8 cellular contexts compared by ENCODE assay signal in the genomic region with DNA sequence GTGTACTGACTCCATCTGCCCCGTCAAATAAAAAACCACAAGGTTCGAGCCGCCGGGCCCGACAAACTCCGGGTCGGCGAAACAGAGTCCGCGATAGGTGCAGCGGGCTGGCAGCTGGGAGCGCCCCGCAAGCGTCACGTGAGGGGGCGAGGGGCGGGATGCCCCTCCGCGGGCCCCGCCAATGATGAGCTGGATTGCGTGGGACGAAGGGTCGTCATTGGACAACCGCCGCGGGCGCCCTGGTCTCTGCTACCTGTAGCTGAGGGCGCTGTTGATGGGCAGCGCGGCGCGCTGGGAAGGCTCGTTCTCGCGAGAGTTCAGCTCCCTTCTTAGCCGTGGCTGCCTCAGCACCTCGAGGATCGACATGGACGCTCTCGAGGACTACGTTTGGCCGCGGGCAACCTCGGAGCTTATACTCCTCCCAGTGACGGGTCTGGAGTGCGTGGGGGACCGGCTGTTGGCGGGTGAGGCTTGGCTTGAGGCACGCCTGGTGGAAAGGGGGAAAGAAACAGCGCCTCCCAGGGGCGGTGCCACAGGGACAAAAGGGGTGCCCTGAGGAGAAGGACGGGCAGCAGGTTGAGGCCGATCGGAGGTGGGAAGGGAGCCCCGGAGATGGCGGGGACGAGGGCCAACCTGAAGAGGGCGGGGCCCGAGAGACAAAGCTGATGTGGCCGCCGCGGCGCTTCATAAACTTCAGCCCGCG. TPM values are rescaled to one million over a fixed set of nuclear protein-coding genes. Genes with fewer than 3 reads are reported as not detected.
A peak's percentile ranks its signal among the peaks of the same experiment; 100 is the strongest.
DNase-seq lines count a peak whose midpoint lies in the region; ATAC-seq and TF ChIP-seq lines count a peak whose summit lies in the region.

A gene with protein sequence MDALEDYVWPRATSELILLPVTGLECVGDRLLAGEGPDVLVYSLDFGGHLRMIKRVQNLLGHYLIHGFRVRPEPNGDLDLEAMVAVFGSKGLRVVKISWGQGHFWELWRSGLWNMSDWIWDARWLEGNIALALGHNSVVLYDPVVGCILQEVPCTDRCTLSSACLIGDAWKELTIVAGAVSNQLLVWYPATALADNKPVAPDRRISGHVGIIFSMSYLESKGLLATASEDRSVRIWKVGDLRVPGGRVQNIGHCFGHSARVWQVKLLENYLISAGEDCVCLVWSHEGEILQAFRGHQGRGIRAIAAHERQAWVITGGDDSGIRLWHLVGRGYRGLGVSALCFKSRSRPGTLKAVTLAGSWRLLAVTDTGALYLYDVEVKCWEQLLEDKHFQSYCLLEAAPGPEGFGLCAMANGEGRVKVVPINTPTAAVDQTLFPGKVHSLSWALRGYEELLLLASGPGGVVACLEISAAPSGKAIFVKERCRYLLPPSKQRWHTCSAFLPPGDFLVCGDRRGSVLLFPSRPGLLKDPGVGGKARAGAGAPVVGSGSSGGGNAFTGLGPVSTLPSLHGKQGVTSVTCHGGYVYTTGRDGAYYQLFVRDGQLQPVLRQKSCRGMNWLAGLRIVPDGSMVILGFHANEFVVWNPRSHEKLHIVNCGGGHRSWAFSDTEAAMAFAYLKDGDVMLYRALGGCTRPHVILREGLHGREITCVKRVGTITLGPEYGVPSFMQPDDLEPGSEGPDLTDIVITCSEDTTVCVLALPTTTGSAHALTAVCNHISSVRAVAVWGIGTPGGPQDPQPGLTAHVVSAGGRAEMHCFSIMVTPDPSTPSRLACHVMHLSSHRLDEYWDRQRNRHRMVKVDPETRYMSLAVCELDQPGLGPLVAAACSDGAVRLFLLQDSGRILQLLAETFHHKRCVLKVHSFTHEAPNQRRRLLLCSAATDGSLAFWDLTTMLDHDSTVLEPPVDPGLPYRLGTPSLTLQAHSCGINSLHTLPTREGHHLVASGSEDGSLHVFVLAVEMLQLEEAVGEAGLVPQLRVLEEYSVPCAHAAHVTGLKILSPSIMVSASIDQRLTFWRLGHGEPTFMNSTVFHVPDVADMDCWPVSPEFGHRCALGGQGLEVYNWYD (plus strand): TSS at position 324 of the 703 bp plus-strand sequence. CDS start 41 bp downstream, at position 365.

- peak within 1 kb of the TSS; percentile 99 for H3K27ac Mint-ChIP-seq in activated T-helper 2 cell treated with anti-CD3 and anti-CD28 coated beads, Interferon-gamma antibody, Interleukin-2, Interleukin-4, amounts not matched to agents 10 μg/mL and 5 μg/mL and 100 μg/mL, durations not matched to agents 14 hours and 24 hours and 36 hours
- H3K27ac Mint-ChIP-seq in natural killer cell = peak within 1 kb of the TSS; percentile 98 to 99

- TF ChIP-seq CTCF in LNCaP clone FGC (IDR thresholded peaks at IDR 0.05; ENCODE audit: control insufficient read depth, extremely low read depth, insufficient read depth) (peak; percentile 34), RWPE1 (conservative IDR thresholded peaks at IDR 0.05; ENCODE audit: low read depth) (peak; percentile 48), natural killer cell (IDR thresholded peaks at IDR 0.05) (peak; percentile 44)

- intact Hi-C loops in activated T-helper 2 cell treated with anti-CD3 and anti-CD28 coated beads, Interferon-gamma antibody, Interleukin-2, Interleukin-4, amounts not matched to agents 10 μg/mL and 5 μg/mL and 100 μg/mL, durations not matched to agents 14 hours and 24 hours and 36 hours (cut with micrococcal nuclease) = loop anchor here (1.0 kb wide), 3 partner anchors 14 to 87 kb away; a partner anchor contains a TSS
- intact Hi-C loops in natural killer cell (cut with micrococcal nuclease) = loop anchor here (1.0 to 5.0 kb wide), 4 partner anchors 14 to 90 kb away; a partner anchor contains a TSS

- POLR2A ChIA-PET in RWPE1 (lab: Yijun Ruan, JAX; ENCODE audit: low non-redundant PET) = interaction anchor here (0.5 to 1.1 kb wide), 5 partner anchors 13 to 459 kb away, joined by 3 to 4 read pairs (median 3); a partner anchor contains a TSS

- H3K4me3 Mint-ChIP-seq in activated T-helper 2 cell treated with anti-CD3 and anti-CD28 coated beads, Interferon-gamma antibody, Interleukin-2, Interleukin-4, amounts not matched to agents 10 μg/mL and 5 μg/mL and 100 μg/mL, durations not matched to agents 14 hours and 24 hours and 36 hours (ENCODE audit: low read depth) = peak within 1 kb of the TSS; percentile 98
- H3K4me3 Mint-ChIP-seq in natural killer cell = peak within 1 kb of the TSS; percentile 100

- CTCF ChIA-PET in RWPE1 (lab: Yijun Ruan, JAX) = interaction anchor here (0.6 to 1.3 kb wide), 5 partner anchors 17 to 179 kb away, joined by 3 to 5 read pairs (median 3); a partner anchor contains a TSS

- H3K4me3 ChIP-seq in LNCaP clone FGC (ENCODE audit: low read depth, low read length) = peak within 1 kb of the TSS; percentile 96

- H3K27me3 Mint-ChIP-seq in activated T-helper 2 cell treated with anti-CD3 and anti-CD28 coated beads, Interferon-gamma antibody, Interleukin-2, Interleukin-4, amounts not matched to agents 10 μg/mL and 5 μg/mL and 100 μg/mL, durations not matched to agents 14 hours and 24 hours and 36 hours (ENCODE audit: low read depth) = no peaks in the 10 kb centered on the region
- no peaks in the 10 kb centered on the region for H3K27me3 Mint-ChIP-seq in natural killer cell (ENCODE audit: low read depth in 2 of 2)

- H3K9me3 Mint-ChIP-seq in activated T-helper 2 cell treated with anti-CD3 and anti-CD28 coated beads, Interferon-gamma antibody, Interleukin-2, Interleukin-4, amounts not matched to agents 10 μg/mL and 5 μg/mL and 100 μg/mL, durations not matched to agents 14 hours and 24 hours and 36 hours = no peaks in the 10 kb centered on the region
- H3K9me3 Mint-ChIP-seq in natural killer cell = no peaks in the 10 kb centered on the region

- H3K36me3 Mint-ChIP-seq in activated T-helper 2 cell treated with anti-CD3 and anti-CD28 coated beads, Interferon-gamma antibody, Interleukin-2, Interleukin-4, amounts not matched to agents 10 μg/mL and 5 μg/mL and 100 μg/mL, durations not matched to agents 14 hours and 24 hours and 36 hours (ENCODE audit: low read depth) = peaks cover 23% of the 10 kb centered on the region
- no peaks in the 10 kb centered on the region for H3K36me3 Mint-ChIP-seq in natural killer cell

- H3K4me1 Mint-ChIP-seq in activated T-helper 2 cell treated with anti-CD3 and anti-CD28 coated beads, Interferon-gamma antibody, Interleukin-2, Interleukin-4, amounts not matched to agents 10 μg/mL and 5 μg/mL and 100 μg/mL, durations not matched to agents 14 hours and 24 hours and 36 hours (ENCODE audit: low read depth) = peaks cover 15% of the 10 kb centered on the region
- peaks cover 21 to 24% of the 10 kb centered on the region in 2 donors for H3K4me1 Mint-ChIP-seq in natural killer cell

- ATAC-seq in natural killer cell = peak; percentile 91 to 98 (median 94)

- peak; percentile 98 for DNase-seq in ELR (ENCODE audit: low read depth)
- DNase-seq in H4 (ENCODE audit: low spot score) = peak; percentile 90
- DNase-seq in LNCaP clone FGC (ENCODE audit: low read depth) = peak; percentile 97
- DNase-seq in RWPE1 (ENCODE audit: low spot score) = peak; percentile 92
- DNase-seq in activated T-helper 2 cell treated with anti-CD3 and anti-CD28 coated beads, Interferon-gamma antibody, Interleukin-2, Interleukin-4, amounts not matched to agents 10 μg/mL and 5 μg/mL and 100 μg/mL, durations not matched to agents 14 hours and 24 hours and 36 hours (ENCODE audit: low spot score) = peak; percentile 96
- peak; percentile 97 for DNase-seq in fibroblast of peridontal ligament (ENCODE audit: extremely low read depth)
- DNase-seq in natural killer cell = peak; percentile 94
- peak; percentile 97 for DNase-seq in stimulated activated naive CD4-positive, alpha-beta T cell treated with Interleukin-2 at 50 U/mL for 16 hours (lab: John Stamatoyannopoulos, UW)

- H3K27ac ChIP-seq in RWPE1 = peak within 1 kb of the TSS; percentile 97

RNA-seq across cellular contexts. Expression of the gene that starts here (rescaled TPM):
- 25.3 and 29.6 TPM in 2 replicates for total RNA-seq in H4 (2014; rRNA removed; shearing (Covaris generic))
- 161 and 167 TPM in 2 replicates for total RNA-seq in activated T-helper 2 cell treated with anti-CD3 and anti-CD28 coated beads, Interferon-gamma antibody, Interleukin-2, Interleukin-4, amounts not matched to agents 10 μg/mL and 5 μg/mL and 100 μg/mL, durations not matched to agents 14 hours and 24 hours and 36 hours
- total RNA-seq in natural killer cell = 100 to 1,000 TPM; 113 to 167 (median 129) TPM

Comparison
In these comparisons a context has a peak if more than half of its experiments do, and no peak if none do; other contexts are left out.
1. Peak in every context shown above with its lines: DNase-seq, ATAC-seq, H3K4me3 ChIP-seq and H3K27ac ChIP-seq.